27 cellular contexts compared by ENCODE assay signal in genomic region chr1:5554784-5555183, GRCh38.
"Had no signal": no experiment of that assay in that cellular context is flagged by ENCODE, and none has a peak within 500 bp of the region (broad histone marks: within the 10 kb centered on the region; RNA-seq: fewer than 3 reads in every experiment).

No MANE protein-coding gene starts in this region.

- H3K36me3 Mint-ChIP-seq: stimulated activated effector memory CD8-positive, alpha-beta T cell treated with anti-CD3 and anti-CD28 coated beads, Interleukin-12 subunit alpha, Interleukin-12 subunit beta, amount 100 ng/mL, for 72 hours; stimulated activated memory B cell treated with anti-CD40 and anti-IgM and Interleukin-4, amounts not matched to agents 10 μg/mL and 1 μg/mL and 100 μg/mL, for 72 hours; type B pancreatic cell had no signal

- H3K27me3 Mint-ChIP-seq: stimulated activated naive CD8-positive, alpha-beta T cell treated with anti-CD3 and anti-CD28 coated beads, Interleukin-15, amount 100 ng/mL, for 72 hours had no signal

- DNase-seq: stimulated activated CD4-positive, alpha-beta T cell treated with anti-CD3 and anti-CD28 coated beads, Interleukin-2, amount 100 ng/mL, for 48 hours; stimulated activated CD4-positive, alpha-beta T cell treated with anti-CD3 and anti-CD28 coated beads, Interleukin-4, amount 100 ng/mL, for 1 hour; stimulated activated CD4-positive, alpha-beta T cell treated with anti-CD3 and anti-CD28 coated beads, Interleukin-4, amount 100 ng/mL, for 24 hours; stimulated activated CD4-positive, alpha-beta T cell treated with anti-CD3 and anti-CD28 coated beads, Interleukin-4, amount 100 ng/mL, for 4 hours; stimulated activated CD8-positive, alpha-beta memory T cell treated with anti-CD3 and anti-CD28 coated beads, Interleukin-4, amount 100 ng/mL, for 48 hours; stimulated activated naive B cell treated with anti-CD40 and anti-IgM and Interleukin-4, amounts not matched to agents 10 μg/mL and 1 μg/mL and 100 μg/mL, for 72 hours; stimulated activated naive CD4-positive, alpha-beta T cell; stimulated activated naive CD4-positive, alpha-beta T cell treated with Interleukin-2 at 50 U/mL for 16 hours; stimulated activated naive CD8-positive, alpha-beta T cell treated with anti-CD3 and anti-CD28 coated beads, Interleukin-15, amount 100 ng/mL, for 72 hours; stimulated activated naive CD8-positive, alpha-beta T cell treated with anti-CD3 and anti-CD28 coated beads, Interleukin-15, Interleukin-2, amounts not matched to agents 100 U/mL and 50 U/mL, for 24 hours; stomach; substantia nigra; testis; thyroid gland; tibial artery; transverse colon; trophoblast cell; upper lobe of left lung; upper lobe of right lung; uterus had no signal

- H3K4me1 Mint-ChIP-seq: stimulated activated memory B cell treated with anti-CD40 and anti-IgM and Interleukin-4, amounts not matched to agents 10 μg/mL and 1 μg/mL and 100 μg/mL, for 72 hours; stimulated activated naive B cell treated with anti-CD40 and anti-IgM and Interleukin-4, amounts not matched to agents 10 μg/mL and 1 μg/mL and 100 μg/mL, for 72 hours had no signal

- H3K27ac Mint-ChIP-seq: stimulated activated effector memory CD8-positive, alpha-beta T cell treated with anti-CD3 and anti-CD28 coated beads, Interleukin-12 subunit alpha, Interleukin-12 subunit beta, amount 100 ng/mL, for 72 hours; stimulated activated memory B cell treated with anti-CD40 and anti-IgM and Interleukin-4, amounts not matched to agents 10 μg/mL and 1 μg/mL and 100 μg/mL, for 72 hours; stimulated activated naive B cell treated with anti-CD40 and anti-IgM and Interleukin-4, amounts not matched to agents 10 μg/mL and 1 μg/mL and 100 μg/mL, for 72 hours; stimulated activated naive CD8-positive, alpha-beta T cell treated with anti-CD3 and anti-CD28 coated beads, Interleukin-15, Interleukin-2, amounts not matched to agents 100 ng/mL and 50 ng/mL, for 24 hours; type B pancreatic cell had no signal

- H3K36me3 ChIP-seq: stomach, suprapubic skin, thoracic aorta, thyroid gland, tibial artery, tibial nerve, transverse colon, upper lobe of left lung, upper lobe of right lung, uterus had no signal

- H3K4me3 ChIP-seq: stomach, suprapubic skin, testis, thoracic aorta, thyroid gland, tibial artery, tibial nerve, transverse colon, upper lobe of left lung, upper lobe of right lung, uterus had no signal

- H3K27ac ChIP-seq: stomach, suprapubic skin, testis, thoracic aorta, thyroid gland, tibial artery, tibial nerve, transverse colon, upper lobe of left lung, upper lobe of right lung, uterus had no signal

- H3K4me1 ChIP-seq: stomach, suprapubic skin, testis, thyroid gland, tibial artery, tibial nerve, transverse colon, upper lobe of left lung, upper lobe of right lung, uterus had no signal

- H3K9me3 Mint-ChIP-seq: type B pancreatic cell had no signal

- H3K4me3 Mint-ChIP-seq: stimulated activated effector memory CD8-positive, alpha-beta T cell treated with anti-CD3 and anti-CD28 coated beads, Interleukin-12 subunit alpha, Interleukin-12 subunit beta, amount 100 ng/mL, for 72 hours; stimulated activated memory B cell treated with anti-CD40 and anti-IgM and Interleukin-4, amounts not matched to agents 10 μg/mL and 1 μg/mL and 100 μg/mL, for 72 hours; stimulated activated naive B cell treated with anti-CD40 and anti-IgM and Interleukin-4, amounts not matched to agents 10 μg/mL and 1 μg/mL and 100 μg/mL, for 72 hours; stimulated activated naive CD8-positive, alpha-beta T cell treated with anti-CD3 and anti-CD28 coated beads, Interleukin-15, amount 100 ng/mL, for 72 hours; stimulated activated naive CD8-positive, alpha-beta T cell treated with anti-CD3 and anti-CD28 coated beads, Interleukin-15, Interleukin-2, amounts not matched to agents 100 ng/mL and 50 ng/mL, for 24 hours; type B pancreatic cell had no signal

- H3K9me3 ChIP-seq: suprapubic skin, testis, thoracic aorta, thyroid gland, upper lobe of right lung, uterus had no signal

- H3K27me3 ChIP-seq: testis, thyroid gland, tibial nerve, upper lobe of left lung, upper lobe of right lung had no signal
